Comparison of ENCODE assay signal across 24 cellular contexts in genomic region chr4:57544811-57545654, GRCh38.
"Had no signal": no experiment of that assay in that cellular context is flagged by ENCODE, and none has a peak within 500 bp of the region (broad histone marks: within the 10 kb centered on the region; RNA-seq: fewer than 3 reads in every experiment).

No MANE protein-coding gene starts in this region.

- H3K36me3 ChIP-seq: brain microvascular endothelial cell, cardiac muscle cell had no signal

- ATAC-seq: activated T-helper 17 cell treated with anti-CD3 and anti-CD28 coated beads, Interleukin-2, amount 50 U/mL, for 72 hours had no signal

- H3K27ac Mint-ChIP-seq: activated B cell treated with CpG ODN at 0.5 μM for 24 hours; activated CD4-positive, alpha-beta T cell treated with anti-CD3 and anti-CD28 coated beads, Interleukin-2, amount 10 ng/mL, durations not matched to agents 24 days and 14 days; activated naive CD4-positive, alpha-beta T cell treated with anti-CD3 and anti-CD28 coated beads for 36 hours; activated naive CD8-positive, alpha-beta T cell treated with anti-CD3 and anti-CD28 coated beads for 36 hours; activated T-helper 17 cell treated with anti-CD3 and anti-CD28 coated beads, Interleukin-2, amount 50 U/mL, for 72 hours; IgD-negative memory B cell; T-helper 1 cell treated with Interleukin-12 subunit alpha and Interleukin-12 subunit beta and Interleukin-4 antibody, amounts not matched to agents 30 μg/mL and 1 μg/mL, for 36 hours had no signal

- DNase-seq: activated B cell treated with CpG ODN at 0.5 μM for 24 hours; activated CD4-positive, alpha-beta T cell treated with anti-CD3 and anti-CD28 coated beads for 1 hour; activated CD4-positive, alpha-beta T cell treated with anti-CD3 and anti-CD28 coated beads, Interleukin-2, amount 10 ng/mL, durations not matched to agents 24 days and 14 days; activated CD4-positive, alpha-beta T cell treated with anti-CD3 and anti-CD28 coated beads, Interleukin-2, amount 50 U/mL, for 48 hours; activated CD8-positive, alpha-beta memory T cell treated with anti-CD3 and anti-CD28 coated beads for 24 hours; activated gamma-delta T cell; activated naive CD4-positive, alpha-beta T cell treated with anti-CD3 and anti-CD28 coated beads for 36 hours; activated naive CD8-positive, alpha-beta T cell treated with anti-CD3 and anti-CD28 coated beads for 36 hours; activated T-cell treated with anti-CD3 and anti-CD28 coated beads for 4 hours; activated T-cell treated with anti-CD3 and anti-CD28 coated beads, Interleukin-2, amount 50 U/mL, for 48 hours; brain microvascular endothelial cell; KG1; NCI-H1048; NCI-H146; NCI-H1930; NCI-H2107; NCI-H510A treated with DMSO at 0.1 percent for 48 hours; PC-9; SHP77 treated with DMSO at 0.1 percent for 48 hours; T-helper 9 cell had no signal

- H3K4me2 ChIP-seq: PC-9 had no signal

- H3K27me3 Mint-ChIP-seq: activated B cell treated with CpG ODN at 0.5 μM for 24 hours; activated CD4-positive, alpha-beta T cell treated with anti-CD3 and anti-CD28 coated beads, Interleukin-2, amount 10 ng/mL, durations not matched to agents 24 days and 14 days; activated naive CD8-positive, alpha-beta T cell treated with anti-CD3 and anti-CD28 coated beads for 36 hours; activated T-helper 17 cell treated with anti-CD3 and anti-CD28 coated beads, Interleukin-2, amount 50 U/mL, for 72 hours; IgD-negative memory B cell had no signal

- H3K9me3 Mint-ChIP-seq: activated B cell treated with CpG ODN at 0.5 μM for 24 hours; activated CD4-positive, alpha-beta T cell treated with anti-CD3 and anti-CD28 coated beads, Interleukin-2, amount 10 ng/mL, durations not matched to agents 24 days and 14 days; activated naive CD4-positive, alpha-beta T cell treated with anti-CD3 and anti-CD28 coated beads for 36 hours; activated naive CD8-positive, alpha-beta T cell treated with anti-CD3 and anti-CD28 coated beads for 36 hours; activated T-helper 17 cell treated with anti-CD3 and anti-CD28 coated beads, Interleukin-2, amount 50 U/mL, for 72 hours; T-helper 1 cell treated with Interleukin-12 subunit alpha and Interleukin-12 subunit beta and Interleukin-4 antibody, amounts not matched to agents 30 μg/mL and 1 μg/mL, for 36 hours had no signal

- H3K4me3 ChIP-seq: cardiac muscle cell, PC-9 had no signal

- H3K27me3 ChIP-seq: brain microvascular endothelial cell, cardiac muscle cell had no signal

- H3K4me3 Mint-ChIP-seq: activated B cell treated with CpG ODN at 0.5 μM for 24 hours; activated CD4-positive, alpha-beta T cell treated with anti-CD3 and anti-CD28 coated beads, Interleukin-2, amount 10 ng/mL, durations not matched to agents 24 days and 14 days; activated naive CD4-positive, alpha-beta T cell treated with anti-CD3 and anti-CD28 coated beads for 36 hours; activated naive CD8-positive, alpha-beta T cell treated with anti-CD3 and anti-CD28 coated beads for 36 hours; activated T-helper 17 cell treated with anti-CD3 and anti-CD28 coated beads, Interleukin-2, amount 50 U/mL, for 72 hours; IgD-negative memory B cell; T-helper 1 cell treated with Interleukin-12 subunit alpha and Interleukin-12 subunit beta and Interleukin-4 antibody, amounts not matched to agents 30 μg/mL and 1 μg/mL, for 36 hours had no signal

- H3K36me3 Mint-ChIP-seq: activated naive CD8-positive, alpha-beta T cell treated with anti-CD3 and anti-CD28 coated beads for 36 hours; IgD-negative memory B cell had no signal

- H3K4me1 Mint-ChIP-seq: activated B cell treated with CpG ODN at 0.5 μM for 24 hours; activated CD4-positive, alpha-beta T cell treated with anti-CD3 and anti-CD28 coated beads, Interleukin-2, amount 10 ng/mL, durations not matched to agents 24 days and 14 days; activated naive CD8-positive, alpha-beta T cell treated with anti-CD3 and anti-CD28 coated beads for 36 hours; activated T-helper 17 cell treated with anti-CD3 and anti-CD28 coated beads, Interleukin-2, amount 50 U/mL, for 72 hours; IgD-negative memory B cell had no signal

- H2AFZ ChIP-seq: PC-9 had no signal

- H3K27ac ChIP-seq: brain microvascular endothelial cell, cardiac muscle cell, PC-9 had no signal
